Comparison of ENCODE assay signal across 8 cellular contexts in the genomic region with DNA sequence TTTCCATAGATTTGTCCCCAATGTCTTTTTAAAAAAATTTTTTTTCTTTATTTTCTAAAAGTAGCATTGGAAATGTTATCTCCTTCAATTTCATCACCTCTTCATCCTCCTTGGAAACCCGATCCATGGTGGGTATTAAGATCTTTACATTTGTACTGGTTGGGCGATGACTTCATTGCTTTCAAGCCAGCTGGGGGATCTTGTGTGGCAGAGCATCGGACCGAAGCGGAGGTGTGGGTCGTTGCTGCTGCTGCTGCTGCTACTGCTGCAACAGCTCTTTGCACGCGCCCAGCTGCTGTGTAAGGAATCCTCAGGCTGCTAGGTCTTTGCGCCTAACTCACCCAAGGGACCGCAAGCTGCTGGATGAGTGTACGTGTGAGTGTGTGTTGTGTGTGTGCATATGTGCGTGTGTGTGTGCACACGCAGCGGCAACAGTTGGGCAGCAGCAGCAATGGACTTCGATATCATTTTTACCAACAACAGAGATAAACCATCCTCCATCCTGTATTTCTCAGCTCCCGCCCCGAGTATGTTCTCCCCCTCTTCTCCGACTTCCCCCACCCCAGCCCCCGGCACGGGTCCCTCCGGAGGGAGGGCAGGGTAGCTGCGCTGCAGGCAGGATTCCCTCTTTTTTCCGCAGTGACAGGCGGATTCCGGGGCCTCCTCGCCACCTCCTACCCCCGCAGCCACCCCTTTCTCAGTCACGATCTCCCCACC.
DNase-seq lines count a peak whose midpoint lies in the region; ATAC-seq and TF ChIP-seq lines count a peak whose summit lies in the region.

No MANE protein-coding gene starts in this region.

- in situ Hi-C loops in GM13976 (cut with MboI; ENCODE audit: low sequenced_read_pairs, unreplicated experiment) = loop anchor here (10.0 kb wide), 1 partner anchor 470 kb away; no protein-coding TSS in a partner anchor

- no peak for TF ChIP-seq CTCF in GM13976 (IDR thresholded peaks at IDR 0.05; ENCODE audit: borderline replicate concordance, control extremely low read depth, extremely low read depth, insufficient read depth, missing control alignments)

- peak; percentile 1 for ATAC-seq in HG03139 (IDR thresholded peaks at IDR 0.05; ENCODE audit: unreplicated experiment)

- peak; percentile 36 for DNase-seq in GM13976 (ENCODE audit: low spot score)
- DNase-seq in RKO (ENCODE audit: low spot score) = peak; percentile 16
- peak in 36 of 58 donors; percentile 0 to 68 (median 15) for DNase-seq in anterior cingulate cortex (lab: John Stamatoyannopoulos, UW)
- peak; percentile 18 for DNase-seq in hepatic stellate cell (ENCODE audit: low spot score)
- DNase-seq in retina = peak; percentile 70
- no peak for DNase-seq in NCI-H2029 treated with DMSO at 0.1 percent for 48 hours (lab: John Stamatoyannopoulos, UW)
- no peak for DNase-seq in foreskin melanocyte

Comparison
In these comparisons a context has a peak if more than half of its experiments do, and no peak if none do; other contexts are left out.
1. DNase-seq: peak in GM13976 (single experiment), RKO (single experiment), anterior cingulate cortex (36 of 58), hepatic stellate cell (single experiment) and retina (single experiment); none in NCI-H2029 treated with DMSO at 0.1 percent for 48 hours (single experiment) and foreskin melanocyte (single experiment).